In the genomic region with DNA sequence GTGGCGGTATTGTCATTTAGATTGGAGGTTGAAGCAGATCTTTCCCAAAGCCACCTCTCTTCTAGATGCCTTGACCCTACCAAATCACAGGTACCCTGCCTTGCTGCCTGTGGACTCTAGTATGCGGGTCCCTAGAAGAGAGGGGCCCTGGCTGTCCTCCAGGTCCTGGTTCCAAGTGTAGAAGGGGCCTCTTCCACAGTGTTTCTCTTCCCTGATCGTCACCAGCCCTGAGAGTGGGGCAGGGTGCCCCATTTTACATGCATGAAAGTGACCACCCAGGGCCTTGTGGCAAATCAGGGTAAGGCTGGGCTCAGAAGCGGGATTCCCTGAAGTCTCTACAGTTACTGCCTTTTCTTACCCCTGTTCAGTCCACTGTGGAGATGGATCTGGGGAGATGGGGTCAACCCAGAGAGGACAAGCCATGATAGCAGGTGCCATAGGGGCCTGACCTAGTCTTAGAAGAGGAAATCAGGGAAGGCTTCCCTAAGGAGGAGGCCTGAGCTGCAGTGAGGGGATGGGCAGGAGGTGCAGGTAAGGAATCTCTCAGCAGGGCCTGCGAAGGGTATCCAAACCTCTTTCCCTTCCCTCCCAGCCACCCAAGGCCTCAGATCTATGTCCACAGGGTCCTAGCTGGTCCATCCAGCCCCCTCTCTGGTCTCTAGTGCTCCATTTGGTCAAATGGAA, we compare ENCODE assay signal across 10 cellular contexts. TPM values are rescaled to one million over a fixed set of nuclear protein-coding genes. Genes with fewer than 3 reads are reported as not detected.
DNase-seq lines count a peak whose midpoint lies in the region; ATAC-seq and TF ChIP-seq lines count a peak whose summit lies in the region.
"Had no signal": no experiment of that assay in that cellular context is flagged by ENCODE, and none has a peak within 500 bp of the region (broad histone marks: within the 10 kb centered on the region; RNA-seq: fewer than 3 reads in every experiment).

No MANE protein-coding gene starts in this region.

- H3K36me3 ChIP-seq in CD4-positive, alpha-beta memory T cell (ENCODE audit: insufficient read depth, low read length), result no peaks in the 10 kb centered on the region
- H3K36me3 ChIP-seq in OCI-LY7 (ENCODE audit: insufficient read depth, low read length) (no peaks in the 10 kb centered on the region), esophagus squamous epithelium (no peaks in the 10 kb centered on the region)

- H3K9me3 ChIP-seq in CD4-positive, alpha-beta memory T cell (ENCODE audit: control insufficient read depth in 1 of 2, low read length in 2 of 2), result no peaks in the 10 kb centered on the region
- H3K9me3 ChIP-seq in OCI-LY7 (ENCODE audit: low read length), result no peaks in the 10 kb centered on the region
- no peaks in the 10 kb centered on the region for H3K9me3 ChIP-seq in esophagus squamous epithelium

- no peaks in the 10 kb centered on the region for H4K20me1 ChIP-seq in OCI-LY7 (ENCODE audit: insufficient read depth, low read length)

- no peak for ATAC-seq in HG03571 (IDR thresholded peaks at IDR 0.05; ENCODE audit: unreplicated experiment)
- ATAC-seq in GM18909 (IDR thresholded peaks at IDR 0.05; ENCODE audit: poor library complexity, unreplicated experiment), result no peak

- WGBS in esophagus squamous epithelium, 2 donors, result 95 to 97% methylated on average over 3 of the region's 5 CpGs

- TF ChIP-seq POLR2A in esophagus squamous epithelium (IDR thresholded peaks at IDR 0.05), result no peak

- intact Hi-C loops in CD4-positive, alpha-beta memory T cell (cut with micrococcal nuclease), result no loop called here
- intact Hi-C loops in OCI-LY7 (cut with micrococcal nuclease; ENCODE audit: unreplicated experiment) (loop anchor here (1.0 to 5.0 kb wide), 5 partner anchors 34 to 436 kb away; a partner anchor contains a TSS), esophagus squamous epithelium (cut with DNase I) (loop anchor here (10.0 kb wide), 1 partner anchor 117 kb away; no protein-coding TSS in a partner anchor)

- H3K4me1 Mint-ChIP-seq in CD4-positive, alpha-beta memory T cell, result peaks cover 11 to 45% (median 20%) of the 10 kb centered on the region in 4 donors
- no peaks in the 10 kb centered on the region for H3K4me1 Mint-ChIP-seq in progenitor cell of endocrine pancreas (ENCODE audit: low read depth)

- no peaks in the 10 kb centered on the region for H3K36me3 Mint-ChIP-seq in CD4-positive, alpha-beta memory T cell
- no peaks in the 10 kb centered on the region for H3K36me3 Mint-ChIP-seq in progenitor cell of endocrine pancreas (ENCODE audit: insufficient read depth)

- H3K27ac ChIP-seq in CD4-positive, alpha-beta memory T cell (ENCODE audit: low read depth, low read length), result no peak overlapping the region
- H3K27ac ChIP-seq in OCI-LY7 (ENCODE audit: low read depth, low read length, poor library complexity, severe bottlenecking) (peak overlapping the region; percentile 94), esophagus squamous epithelium (peak overlapping the region; percentile 41 to 89 (median 74))

- no peaks in the 10 kb centered on the region for H3K27me3 ChIP-seq in CD4-positive, alpha-beta memory T cell (ENCODE audit: insufficient read depth, low read length)
- H3K27me3 ChIP-seq in esophagus squamous epithelium, result peaks cover 0 to 43% (median 0%) of the 10 kb centered on the region in 4 donors

- peak overlapping the region; percentile 89 for H3K4me2 ChIP-seq in OCI-LY7 (ENCODE audit: low read length)

- peaks cover 32% of the 10 kb centered on the region for H3K4me1 ChIP-seq in CD4-positive, alpha-beta memory T cell (ENCODE audit: insufficient read depth, low read length)
- H3K4me1 ChIP-seq in OCI-LY7 (ENCODE audit: insufficient read depth, low read length, poor library complexity, severe bottlenecking) (peaks cover 83% of the 10 kb centered on the region), esophagus squamous epithelium (peaks cover 12 to 49% (median 24%) of the 10 kb centered on the region in 3 donors)

- DNase-seq in CD4-positive, alpha-beta memory T cell, result no peak
- DNase-seq in OCI-LY7 (ENCODE audit: low spot score) (no peak), esophagus squamous epithelium (lab: John Stamatoyannopoulos, UW) (no peak), progenitor cell of endocrine pancreas (ENCODE audit: low spot score, unreplicated experiment) (no peak), D341Med (ENCODE audit: low spot score) (no peak)
- no peak for DNase-seq in activated CD8-positive, alpha-beta memory T cell treated with anti-CD3 and anti-CD28 coated beads, Interleukin-2, amount 50 U/mL, for 48 hours
- DNase-seq: mammary epithelial cell, NCI-H1092 treated with DMSO at 0.1 percent for 48 hours had no signal

- TF ChIP-seq CTCF in OCI-LY7 (conservative IDR thresholded peaks at IDR 0.05; ENCODE audit: low read length), result no peak
- TF ChIP-seq CTCF in esophagus squamous epithelium (IDR thresholded peaks at IDR 0.05), result no peak
- TF ChIP-seq CTCF in progenitor cell of endocrine pancreas (IDR thresholded peaks at IDR 0.05; ENCODE audit: unreplicated experiment), result no peak

- H3K4me3 Mint-ChIP-seq in CD4-positive, alpha-beta memory T cell, result peak overlapping the region; percentile 46 to 77 (median 74)
- H3K4me3 Mint-ChIP-seq in progenitor cell of endocrine pancreas (ENCODE audit: low read depth), result peak overlapping the region; percentile 60

- POLR2A ChIA-PET in CD4-positive, alpha-beta memory T cell (lab: Charles Lee; ENCODE audit: partially characterized antibody), result no interaction called here
- POLR2A ChIA-PET in OCI-LY7 (lab: Charles Lee), result interaction anchor here (0.7 to 5.8 kb wide), 11 partner anchors 14 to 98 kb away, joined by 3 to 42 read pairs (median 4); no protein-coding TSS in a partner anchor

- no peaks in the 10 kb centered on the region for H3K9me2 ChIP-seq in OCI-LY7 (ENCODE audit: insufficient read depth, low read length)

- peaks cover 34% of the 10 kb centered on the region; the same call in 1 of the 2 replicates for H3K79me2 ChIP-seq in OCI-LY7 (ENCODE audit: insufficient read depth, low read depth, low read length)

- peaks cover 5% of the 10 kb centered on the region in 2 donors for H3K27me3 Mint-ChIP-seq in CD4-positive, alpha-beta memory T cell
- H3K27me3 Mint-ChIP-seq in progenitor cell of endocrine pancreas, result peaks cover 57% of the 10 kb centered on the region

- peak overlapping the region in 2 of 7 donors; percentile 27 to 52 for H3K27ac Mint-ChIP-seq in CD4-positive, alpha-beta memory T cell
- H3K27ac Mint-ChIP-seq in progenitor cell of endocrine pancreas, result no peak overlapping the region

- H3K9me3 Mint-ChIP-seq in CD4-positive, alpha-beta memory T cell, result no peaks in the 10 kb centered on the region
- H3K9me3 Mint-ChIP-seq in progenitor cell of endocrine pancreas (ENCODE audit: low read depth), result no peaks in the 10 kb centered on the region

- H3K4me3 ChIP-seq in CD4-positive, alpha-beta memory T cell (ENCODE audit: low read length in 2 of 2), result no peak overlapping the region
- H3K4me3 ChIP-seq in OCI-LY7 (ENCODE audit: low read depth, low read length, poor library complexity, severe bottlenecking), result peak overlapping the region; percentile 79
- no peak overlapping the region for H3K4me3 ChIP-seq in esophagus squamous epithelium

- H2AFZ ChIP-seq in OCI-LY7 (ENCODE audit: low read length), result peak overlapping the region; percentile 53; the same call in 1 of the 2 replicates

- CTCF ChIA-PET in CD4-positive, alpha-beta memory T cell (lab: Charles Lee; ENCODE audit: partially characterized antibody), result interaction anchor here (1.2 to 2.7 kb wide), 2 partner anchors 8 to 10 kb away, joined by 4 to 6 read pairs; no protein-coding TSS in a partner anchor
- CTCF ChIA-PET in OCI-LY7 (lab: Charles Lee; ENCODE audit: unreplicated experiment), result interaction anchor here (0.9 to 1.9 kb wide), 4 partner anchors 34 to 73 kb away, joined by 3 to 16 read pairs (median 7); no protein-coding TSS in a partner anchor

- no TSS peak for BruUV-seq in OCI-LY7 (replicated peaks; lab: Mats Ljungman, UMichigan)

RNA-seq across cellular contexts. Expression of a gene that starts 1.2 kb away (rescaled TPM):
- total RNA-seq in CD4-positive, alpha-beta memory T cell, result under 1 TPM; 0.38 to 0.53 TPM
- under 1 TPM in 1 of 2 donors, not detected in 1; 0.56 TPM for polyA plus RNA-seq in CD4-positive, alpha-beta memory T cell
- total RNA-seq in OCI-LY7 (2014; rRNA removed; shearing (Covaris generic)), result 5.4 and 5.5 TPM in 2 replicates
- total RNA-seq in OCI-LY7 (2022), result 15.0 and 25.3 TPM in 2 replicates
- 10 to 100 TPM in 2 of 4 donors, 1 to 10 TPM in 2; 3.0 to 23.4 (median 8.5) TPM for total RNA-seq in esophagus squamous epithelium
- 0.14 and 0.27 TPM in 2 replicates for total RNA-seq in progenitor cell of endocrine pancreas
- polyA plus RNA-seq: mammary epithelial cell had no signal
